In genomic region chr17:56011406-56012131, GRCh38 we compare ENCODE assay signal across 29 cellular contexts.
DNase-seq lines count a peak whose midpoint lies in the region; ATAC-seq, FAIRE-seq and TF ChIP-seq lines count a peak whose summit lies in the region.
"Had no signal": no experiment of that assay in that cellular context is flagged by ENCODE, and none has a peak within 500 bp of the region (broad histone marks: within the 10 kb centered on the region; RNA-seq: fewer than 3 reads in every experiment).

No MANE protein-coding gene starts in this region.

- ATAC-seq in activated naive CD8-positive, alpha-beta T cell treated with anti-CD3 and anti-CD28 coated beads, Interleukin-2, amount 50 U/mL, for 24 hours = peak; percentile 84
- ATAC-seq in stimulated activated naive CD8-positive, alpha-beta T cell treated with anti-CD3 and anti-CD28 coated beads, Interleukin-15, amount 100 ng/mL, for 72 hours = peak; percentile 82
- ATAC-seq: GM12878, Right ventricle myocardium inferior had no signal

- no peaks in the 10 kb centered on the region for H3K4me1 ChIP-seq in kidney (ENCODE audit: control insufficient read depth in 1 of 2, insufficient read depth in 1 of 2, low read depth in 1 of 2, low read length in 2 of 2)

- no peak overlapping the region for H3K4me3 Mint-ChIP-seq in activated naive CD4-positive, alpha-beta T cell treated with anti-CD3 and anti-CD28 coated beads for 36 hours
- H3K4me3 Mint-ChIP-seq in activated naive CD4-positive, alpha-beta T cell treated with anti-CD3 and anti-CD28 coated beads, Interleukin-2, amount 10 ng/mL, durations not matched to agents 7 days and 5 days = no peak overlapping the region
- H3K4me3 Mint-ChIP-seq in activated T-helper 1 cell treated with anti-CD3 and anti-CD28 coated beads, Interleukin-12 subunit alpha, Interleukin-12 subunit beta, Interleukin-2, Interleukin-4 antibody, amounts not matched to agents 30 ng/mL and 10 ng/mL and 1 ng/mL, durations not matched to agents 14 hours and 24 hours and 36 hours = no peak overlapping the region
- no peak overlapping the region for H3K4me3 Mint-ChIP-seq in activated naive CD8-positive, alpha-beta T cell treated with anti-CD3 and anti-CD28 coated beads, Interleukin-2, amount 50 U/mL, for 24 hours
- peak overlapping the region in 1 of 2 donors; percentile 49 for H3K4me3 Mint-ChIP-seq in stimulated activated naive CD8-positive, alpha-beta T cell treated with anti-CD3 and anti-CD28 coated beads, Interleukin-15, amount 100 ng/mL, for 72 hours
- H3K4me3 Mint-ChIP-seq: CD4-positive, alpha-beta memory T cell; GM23338; H9 had no signal

- no peak for DNase-seq in activated naive CD4-positive, alpha-beta T cell treated with anti-CD3 and anti-CD28 coated beads for 36 hours
- DNase-seq in activated naive CD4-positive, alpha-beta T cell treated with anti-CD3 and anti-CD28 coated beads, Interleukin-2, amount 10 ng/mL, durations not matched to agents 7 days and 5 days = no peak
- DNase-seq in activated T-helper 1 cell treated with anti-CD3 and anti-CD28 coated beads, Interleukin-12 subunit alpha, Interleukin-12 subunit beta, Interleukin-2, Interleukin-4 antibody, amounts not matched to agents 30 ng/mL and 10 ng/mL and 1 ng/mL, durations not matched to agents 14 hours and 24 hours and 36 hours (ENCODE audit: low spot score) = no peak
- DNase-seq in activated naive CD8-positive, alpha-beta T cell treated with anti-CD3 and anti-CD28 coated beads, Interleukin-2, amount 50 U/mL, for 24 hours = peak; percentile 8
- DNase-seq in stimulated activated naive CD8-positive, alpha-beta T cell treated with anti-CD3 and anti-CD28 coated beads, Interleukin-15, amount 100 ng/mL, for 72 hours = peak in 1 of 2 donors; percentile 63
- DNase-seq in nucleus accumbens (lab: John Stamatoyannopoulos, UW) = no peak
- DNase-seq in kidney = no peak
- DNase-seq: C1 segment of cervical spinal cord; CD4-positive, alpha-beta memory T cell; COR-L47; DMS53; EL; GDM1; H9; KBM-7; MV-4-11; NCI-H1105; NCI-H146; NCI-H1930; NCI-H2107; NCI-H524; NCI-H748 treated with DMSO at 0.1 percent for 48 hours; NK-92 treated with Interleukin-12 subunit alpha and Interleukin-12 subunit beta, amount 100 ng/mL, for 24 hours; PC-9; SJCRH30 had no signal

- H3K36me3 ChIP-seq in kidney (ENCODE audit: control insufficient read depth in 1 of 2, insufficient read depth in 2 of 2, low read length in 2 of 2) = no peaks in the 10 kb centered on the region
- H3K36me3 ChIP-seq: SJCRH30 had no signal

- H3K9me3 Mint-ChIP-seq in activated naive CD4-positive, alpha-beta T cell treated with anti-CD3 and anti-CD28 coated beads for 36 hours = peaks cover 3% of the 10 kb centered on the region
- H3K9me3 Mint-ChIP-seq in activated naive CD4-positive, alpha-beta T cell treated with anti-CD3 and anti-CD28 coated beads, Interleukin-2, amount 10 ng/mL, durations not matched to agents 7 days and 5 days = no peaks in the 10 kb centered on the region
- peaks cover 10% of the 10 kb centered on the region for H3K9me3 Mint-ChIP-seq in activated T-helper 1 cell treated with anti-CD3 and anti-CD28 coated beads, Interleukin-12 subunit alpha, Interleukin-12 subunit beta, Interleukin-2, Interleukin-4 antibody, amounts not matched to agents 30 ng/mL and 10 ng/mL and 1 ng/mL, durations not matched to agents 14 hours and 24 hours and 36 hours
- peaks cover 21% of the 10 kb centered on the region for H3K9me3 Mint-ChIP-seq in activated naive CD8-positive, alpha-beta T cell treated with anti-CD3 and anti-CD28 coated beads, Interleukin-2, amount 50 U/mL, for 24 hours
- H3K9me3 Mint-ChIP-seq in stimulated activated naive CD8-positive, alpha-beta T cell treated with anti-CD3 and anti-CD28 coated beads, Interleukin-15, amount 100 ng/mL, for 72 hours = peaks cover 7 to 11% of the 10 kb centered on the region in 2 donors

- H3K9me3 ChIP-seq in kidney (ENCODE audit: control insufficient read depth in 1 of 2, low read length in 2 of 2) = no peaks in the 10 kb centered on the region
- H3K9me3 ChIP-seq: SJCRH30 had no signal

- CTCF ChIA-PET in activated naive CD4-positive, alpha-beta T cell treated with anti-CD3 and anti-CD28 coated beads for 36 hours (lab: Charles Lee) = no interaction called here
- CTCF ChIA-PET in activated naive CD4-positive, alpha-beta T cell treated with anti-CD3 and anti-CD28 coated beads, Interleukin-2, amount 10 ng/mL, durations not matched to agents 7 days and 5 days (lab: Charles Lee) = no interaction called here

- no peaks in the 10 kb centered on the region for H3K36me3 Mint-ChIP-seq in activated naive CD4-positive, alpha-beta T cell treated with anti-CD3 and anti-CD28 coated beads for 36 hours (ENCODE audit: low read depth)
- H3K36me3 Mint-ChIP-seq in activated naive CD4-positive, alpha-beta T cell treated with anti-CD3 and anti-CD28 coated beads, Interleukin-2, amount 10 ng/mL, durations not matched to agents 7 days and 5 days = no peaks in the 10 kb centered on the region
- H3K36me3 Mint-ChIP-seq in activated T-helper 1 cell treated with anti-CD3 and anti-CD28 coated beads, Interleukin-12 subunit alpha, Interleukin-12 subunit beta, Interleukin-2, Interleukin-4 antibody, amounts not matched to agents 30 ng/mL and 10 ng/mL and 1 ng/mL, durations not matched to agents 14 hours and 24 hours and 36 hours (ENCODE audit: low read depth) = peaks cover 1% of the 10 kb centered on the region
- H3K36me3 Mint-ChIP-seq in activated naive CD8-positive, alpha-beta T cell treated with anti-CD3 and anti-CD28 coated beads, Interleukin-2, amount 50 U/mL, for 24 hours (ENCODE audit: low read depth) = peaks cover 4% of the 10 kb centered on the region

- peak overlapping the region; percentile 41 for H3K27ac Mint-ChIP-seq in activated naive CD4-positive, alpha-beta T cell treated with anti-CD3 and anti-CD28 coated beads for 36 hours
- H3K27ac Mint-ChIP-seq in activated naive CD4-positive, alpha-beta T cell treated with anti-CD3 and anti-CD28 coated beads, Interleukin-2, amount 10 ng/mL, durations not matched to agents 7 days and 5 days = no peak overlapping the region
- H3K27ac Mint-ChIP-seq in activated T-helper 1 cell treated with anti-CD3 and anti-CD28 coated beads, Interleukin-12 subunit alpha, Interleukin-12 subunit beta, Interleukin-2, Interleukin-4 antibody, amounts not matched to agents 30 ng/mL and 10 ng/mL and 1 ng/mL, durations not matched to agents 14 hours and 24 hours and 36 hours = peak overlapping the region; percentile 5
- peak overlapping the region; percentile 46 for H3K27ac Mint-ChIP-seq in activated naive CD8-positive, alpha-beta T cell treated with anti-CD3 and anti-CD28 coated beads, Interleukin-2, amount 50 U/mL, for 24 hours
- H3K27ac Mint-ChIP-seq in stimulated activated naive CD8-positive, alpha-beta T cell treated with anti-CD3 and anti-CD28 coated beads, Interleukin-15, amount 100 ng/mL, for 72 hours = peak overlapping the region in 1 of 2 donors; percentile 89
- H3K27ac Mint-ChIP-seq: CD4-positive, alpha-beta memory T cell; GM23338; H9 had no signal

- peaks cover 19% of the 10 kb centered on the region for H3K4me1 Mint-ChIP-seq in activated naive CD4-positive, alpha-beta T cell treated with anti-CD3 and anti-CD28 coated beads for 36 hours (ENCODE audit: low read depth)
- H3K4me1 Mint-ChIP-seq in activated naive CD4-positive, alpha-beta T cell treated with anti-CD3 and anti-CD28 coated beads, Interleukin-2, amount 10 ng/mL, durations not matched to agents 7 days and 5 days = no peaks in the 10 kb centered on the region
- peaks cover 20% of the 10 kb centered on the region for H3K4me1 Mint-ChIP-seq in activated T-helper 1 cell treated with anti-CD3 and anti-CD28 coated beads, Interleukin-12 subunit alpha, Interleukin-12 subunit beta, Interleukin-2, Interleukin-4 antibody, amounts not matched to agents 30 ng/mL and 10 ng/mL and 1 ng/mL, durations not matched to agents 14 hours and 24 hours and 36 hours (ENCODE audit: low read depth)
- peaks cover 28% of the 10 kb centered on the region for H3K4me1 Mint-ChIP-seq in activated naive CD8-positive, alpha-beta T cell treated with anti-CD3 and anti-CD28 coated beads, Interleukin-2, amount 50 U/mL, for 24 hours
- peaks cover 30% of the 10 kb centered on the region for H3K4me1 Mint-ChIP-seq in stimulated activated naive CD8-positive, alpha-beta T cell treated with anti-CD3 and anti-CD28 coated beads, Interleukin-15, amount 100 ng/mL, for 72 hours
- H3K4me1 Mint-ChIP-seq: CD4-positive, alpha-beta memory T cell; GM23338 had no signal

- H3K4me3 ChIP-seq in kidney (ENCODE audit: low read length in 2 of 2) = no peak overlapping the region
- H3K4me3 ChIP-seq: GM12878, GM23338, PC-9, SJCRH30 had no signal

- H3K27me3 Mint-ChIP-seq in activated naive CD4-positive, alpha-beta T cell treated with anti-CD3 and anti-CD28 coated beads for 36 hours (ENCODE audit: low read depth) = no peaks in the 10 kb centered on the region
- H3K27me3 Mint-ChIP-seq in activated naive CD4-positive, alpha-beta T cell treated with anti-CD3 and anti-CD28 coated beads, Interleukin-2, amount 10 ng/mL, durations not matched to agents 7 days and 5 days = no peaks in the 10 kb centered on the region
- peaks cover 3% of the 10 kb centered on the region for H3K27me3 Mint-ChIP-seq in activated T-helper 1 cell treated with anti-CD3 and anti-CD28 coated beads, Interleukin-12 subunit alpha, Interleukin-12 subunit beta, Interleukin-2, Interleukin-4 antibody, amounts not matched to agents 30 ng/mL and 10 ng/mL and 1 ng/mL, durations not matched to agents 14 hours and 24 hours and 36 hours (ENCODE audit: insufficient read depth)
- peaks cover 4% of the 10 kb centered on the region for H3K27me3 Mint-ChIP-seq in activated naive CD8-positive, alpha-beta T cell treated with anti-CD3 and anti-CD28 coated beads, Interleukin-2, amount 50 U/mL, for 24 hours
- H3K27me3 Mint-ChIP-seq in stimulated activated naive CD8-positive, alpha-beta T cell treated with anti-CD3 and anti-CD28 coated beads, Interleukin-15, amount 100 ng/mL, for 72 hours = no peaks in the 10 kb centered on the region

- no peak overlapping the region for H3K9ac ChIP-seq in kidney (ENCODE audit: low read length in 2 of 2)

- no peak overlapping the region for H3K27ac ChIP-seq in kidney (ENCODE audit: low read depth in 2 of 2, low read length in 2 of 2)
- H3K27ac ChIP-seq: PC-9 had no signal

- FAIRE-seq in kidney (lab: Jason Lieb, UNC) = no peak
- FAIRE-seq: GM12878, HTR-8/SVneo had no signal

- intact Hi-C loops in activated naive CD4-positive, alpha-beta T cell treated with anti-CD3 and anti-CD28 coated beads for 36 hours (cut with micrococcal nuclease) = loop anchor here (10.0 kb wide), 1 partner anchor 63 kb away; no protein-coding TSS in a partner anchor
- intact Hi-C loops in activated T-helper 1 cell treated with anti-CD3 and anti-CD28 coated beads, Interleukin-12 subunit alpha, Interleukin-12 subunit beta, Interleukin-2, Interleukin-4 antibody, amounts not matched to agents 30 ng/mL and 10 ng/mL and 1 ng/mL, durations not matched to agents 14 hours and 24 hours and 36 hours (cut with micrococcal nuclease) = no loop called here
- intact Hi-C loops in kidney (cut with DNase I) = no loop called here

- TF ChIP-seq CTCF in kidney (IDR thresholded peaks at IDR 0.05; ENCODE audit: borderline replicate concordance, extremely low read depth, insufficient read depth) = no peak
